1 cellular context compared by ENCODE assay signal in genomic region chr11:76232026-76232665, GRCh38.
TF ChIP-seq lines count a peak whose summit lies in the region.

No MANE protein-coding gene starts in this region.

TF ChIP-seq in GM12878, 131 proteins besides CTCF, POLR2A, EP300 and RAD21 (continued from another document and continues in another):
- TF ChIP-seq ZNF592 (IDR thresholded peaks at IDR 0.05): no peak
- TF ChIP-seq DPF2 (IDR thresholded peaks at IDR 0.05): 0 out of 2 replicates have a peak, but pooled peaks have one; percentile 49
- no peak for TF ChIP-seq CBX3 (IDR thresholded peaks at IDR 0.05; ENCODE audit: borderline replicate concordance, low read depth)
- TF ChIP-seq RUNX3 (IDR thresholded peaks at IDR 0.05; ENCODE audit: low read length): peak; percentile 93
- no peak for TF ChIP-seq SKIL (IDR thresholded peaks at IDR 0.05; ENCODE audit: low read depth, poor library complexity, severe bottlenecking)
- no peak for TF ChIP-seq ZBTB4 (CRISPR knock-in tag; IDR thresholded peaks at IDR 0.05)
- 0 out of 2 replicates have a peak, but pooled peaks have one; percentile 25 for TF ChIP-seq ATF7 (IDR thresholded peaks at IDR 0.05; ENCODE audit: low read depth)
- TF ChIP-seq TCF12 (IDR thresholded peaks at IDR 0.05; ENCODE audit: low read depth, low read length): 0 out of 2 replicates have a peak, but pooled peaks have one; percentile 11
- TF ChIP-seq NR2C2 (IDR thresholded peaks at IDR 0.05; ENCODE audit: borderline replicate concordance, control insufficient read depth, insufficient read length, low read depth): no peak
- TF ChIP-seq MXI1 (IDR thresholded peaks at IDR 0.05; ENCODE audit: low read depth, low read length): peak; percentile 44
- no peak for TF ChIP-seq SIN3A (IDR thresholded peaks at IDR 0.05; ENCODE audit: low read depth, low read length)
- no peak for TF ChIP-seq KDM1A (IDR thresholded peaks at IDR 0.05; ENCODE audit: borderline replicate concordance)
- no peak for TF ChIP-seq PML (IDR thresholded peaks at IDR 0.05; ENCODE audit: low read length)
- TF ChIP-seq HDAC2 (IDR thresholded peaks at IDR 0.05): no peak
- no peak for TF ChIP-seq YY1 (IDR thresholded peaks at IDR 0.05; ENCODE audit: low read depth, low read length)
- no peak for TF ChIP-seq TAF1 (IDR thresholded peaks at IDR 0.05; ENCODE audit: borderline replicate concordance, low read depth, low read length)
- TF ChIP-seq PKNOX1 (IDR thresholded peaks at IDR 0.05): 0 out of 2 replicates have a peak, but pooled peaks have one; percentile 8
- no peak for TF ChIP-seq CEBPB (IDR thresholded peaks at IDR 0.05; ENCODE audit: borderline replicate concordance in 1 of 2, low read depth in 2 of 2, low read length in 2 of 2)
- no peak for TF ChIP-seq WRNIP1 (IDR thresholded peaks at IDR 0.05; ENCODE audit: borderline replicate concordance, low read depth, low read length)
- no peak for TF ChIP-seq SREBF1 (IDR thresholded peaks at IDR 0.05; ENCODE audit: low read length)
- peak; percentile 53; the same call in 1 of the 2 replicates for TF ChIP-seq MTA2 (IDR thresholded peaks at IDR 0.05; ENCODE audit: low read depth)
- TF ChIP-seq ZBTB11 (CRISPR knock-in tag; IDR thresholded peaks at IDR 0.05): no peak
- TF ChIP-seq RAD51 (IDR thresholded peaks at IDR 0.05): no peak
- TF ChIP-seq SUZ12 (IDR thresholded peaks at IDR 0.05; ENCODE audit: unreplicated experiment): no peak
- TF ChIP-seq TARDBP (IDR thresholded peaks at IDR 0.05; ENCODE audit: borderline replicate concordance): no peak
- TF ChIP-seq ATF2 (IDR thresholded peaks at IDR 0.05; ENCODE audit: low read length): no peak
- TF ChIP-seq NR2C1 (IDR thresholded peaks at IDR 0.05): no peak
- no peak for TF ChIP-seq MTA3 (IDR thresholded peaks at IDR 0.05; ENCODE audit: borderline replicate concordance, low read length)
- TF ChIP-seq E4F1 (IDR thresholded peaks at IDR 0.05; ENCODE audit: borderline replicate concordance, partially characterized antibody): no peak
- no peak for TF ChIP-seq BMI1 (IDR thresholded peaks at IDR 0.05; ENCODE audit: borderline replicate concordance)
- TF ChIP-seq ZNF384 (IDR thresholded peaks at IDR 0.05; ENCODE audit: borderline replicate concordance, low read depth, low read length): peak; percentile 76; the same call in 1 of the 2 replicates
- 0 out of 2 replicates have a peak, but pooled peaks have one; percentile 26 for TF ChIP-seq STAT1 (conservative IDR thresholded peaks at IDR 0.05)
- no peak for TF ChIP-seq ZNF24 (IDR thresholded peaks at IDR 0.05)
- peak; percentile 28 to 61; a peak in 3 of 4 replicates for TF ChIP-seq IKZF2 (IDR thresholded peaks at IDR 0.05)
- TF ChIP-seq SMC3 (IDR thresholded peaks at IDR 0.05; ENCODE audit: borderline replicate concordance, low read length): no peak
- TF ChIP-seq POU2F2 (IDR thresholded peaks at IDR 0.05; ENCODE audit: borderline replicate concordance, low read depth, low read length): no peak
- no peak for TF ChIP-seq CHD4 (IDR thresholded peaks at IDR 0.05)
- TF ChIP-seq HDGF (IDR thresholded peaks at IDR 0.05): peak; percentile 55; the same call in 1 of the 2 replicates
- no peak for TF ChIP-seq EZH2 (IDR thresholded peaks at IDR 0.05; ENCODE audit: borderline replicate concordance, control insufficient read depth, low read depth, low read length)
- no peak for TF ChIP-seq USF1 (IDR thresholded peaks at IDR 0.05; ENCODE audit: borderline replicate concordance, extremely low read length, insufficient read depth, low read depth, low read length)
- TF ChIP-seq ASH2L (IDR thresholded peaks at IDR 0.05; ENCODE audit: borderline replicate concordance, low read depth): no peak
- no peak for TF ChIP-seq TCF3 (IDR thresholded peaks at IDR 0.05; ENCODE audit: borderline replicate concordance, insufficient read depth, low read depth, low read length)
- no peak for TF ChIP-seq IRF3 (IDR thresholded peaks at IDR 0.05)
- TF ChIP-seq SRF (IDR thresholded peaks at IDR 0.05; ENCODE audit: low read depth in 2 of 2, low read length in 2 of 2): no peak
